Comparison of ENCODE assay signal across 18 cellular contexts in the genomic region with DNA sequence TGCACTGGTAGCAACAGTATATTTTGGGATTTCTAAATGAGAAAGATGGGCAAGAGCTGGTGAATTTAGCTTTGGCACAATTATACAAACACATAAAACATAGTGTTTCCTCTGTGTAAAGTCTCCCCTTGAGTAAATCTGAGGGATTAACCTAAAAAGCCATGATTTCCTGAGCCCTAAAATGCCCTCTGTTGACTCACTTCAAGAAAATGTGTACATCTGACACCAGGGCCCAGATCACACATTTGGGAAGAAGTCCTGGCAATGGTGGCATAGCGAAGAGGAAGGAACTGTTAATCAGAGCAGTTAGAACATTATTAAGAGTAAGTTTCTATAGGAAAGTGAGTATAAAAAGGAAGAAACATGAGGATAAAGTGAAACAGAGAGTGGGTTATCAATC.
DNase-seq lines count a peak whose midpoint lies in the region; ATAC-seq, FAIRE-seq and TF ChIP-seq lines count a peak whose summit lies in the region.
"Had no signal": no experiment of that assay in that cellular context is flagged by ENCODE, and none has a peak within 500 bp of the region (broad histone marks: within the 10 kb centered on the region; RNA-seq: fewer than 3 reads in every experiment).

No MANE protein-coding gene starts in this region.

- SMC1A ChIA-PET in GM12878 (lab: Charles Lee; ENCODE audit: uncharacterized antibody, unreplicated experiment) = no interaction called here

- H3K27ac ChIP-seq in GM12878 (ENCODE audit: control insufficient read depth, insufficient read depth) = no peak overlapping the region
- H3K27ac ChIP-seq in upper lobe of right lung = no peak overlapping the region
- no peak overlapping the region for H3K27ac ChIP-seq in heart left ventricle
- H3K27ac ChIP-seq: PC-9 had no signal

- H3K79me2 ChIP-seq in GM12878 (ENCODE audit: control insufficient read depth, insufficient read depth, low read length) = no peaks in the 10 kb centered on the region

- H3K36me3 ChIP-seq in GM12878 (ENCODE audit: control insufficient read depth in 2 of 2, insufficient read depth in 2 of 2, low read length in 1 of 2) = no peaks in the 10 kb centered on the region
- H3K36me3 ChIP-seq in upper lobe of right lung = no peaks in the 10 kb centered on the region
- no peaks in the 10 kb centered on the region for H3K36me3 ChIP-seq in heart left ventricle

- no peak for FAIRE-seq in GM12878 (lab: Jason Lieb, UNC)
- FAIRE-seq: D721Med had no signal

- TF ChIP-seq CTCF in GM12878 (IDR thresholded peaks at IDR 0.05 in 2 of 3, conservative IDR thresholded peaks at IDR 0.05 in 1 of 3; ENCODE audit: control insufficient read depth in 2 of 3, extremely low read depth in 1 of 3, insufficient read depth in 1 of 3, low read depth in 3 of 3, low read length in 3 of 3) (no peak), upper lobe of right lung (IDR thresholded peaks at IDR 0.05) (no peak), heart left ventricle (IDR thresholded peaks at IDR 0.05) (no peak)

- H3K27me3 Mint-ChIP-seq in T-helper 2 cell treated with Interferon-gamma antibody and Interleukin-4, amounts not matched to agents 5 μg/mL and 100 μg/mL, for 36 hours (ENCODE audit: low read depth) = no peaks in the 10 kb centered on the region
- H3K27me3 Mint-ChIP-seq: B cell, IgD-negative memory B cell had no signal

- no TSS peak for BruUV-seq in GM12878 (replicated peaks; lab: Mats Ljungman, UMichigan)

- no peak overlapping the region for H3K4me3 Mint-ChIP-seq in T-helper 2 cell treated with Interferon-gamma antibody and Interleukin-4, amounts not matched to agents 5 μg/mL and 100 μg/mL, for 36 hours
- H3K4me3 Mint-ChIP-seq: B cell; CD8-positive, alpha-beta T cell; IgD-negative memory B cell had no signal

- H3K9ac ChIP-seq in GM12878 (ENCODE audit: control insufficient read depth, insufficient read depth, low read length) = no peak overlapping the region

- no peak for TF ChIP-seq POLR2A in GM12878 (IDR thresholded peaks at IDR 0.05; ENCODE audit: low read depth, low read length)
- TF ChIP-seq POLR2A in heart left ventricle (IDR thresholded peaks at IDR 0.05) = no peak

- no peak for TF ChIP-seq RAD21 in GM12878 (IDR thresholded peaks at IDR 0.05; ENCODE audit: insufficient read depth, low read depth, low read length)

- H3K4me3 ChIP-seq in GM12878 = no peak overlapping the region
- H3K4me3 ChIP-seq in upper lobe of right lung = no peak overlapping the region
- no peak overlapping the region for H3K4me3 ChIP-seq in heart left ventricle
- H3K4me3 ChIP-seq: PC-9 had no signal

- peak overlapping the region; percentile 36; the same call in 1 of the 2 replicates for H2AFZ ChIP-seq in GM12878 (ENCODE audit: control insufficient read depth, low read depth, low read length)
- H2AFZ ChIP-seq: PC-9 had no signal

- intact Hi-C loops in GM12878 (cut with micrococcal nuclease; ENCODE audit: unreplicated experiment) = no loop called here
- intact Hi-C loops in upper lobe of right lung (cut with DNase I) = no loop called here
- intact Hi-C loops in heart left ventricle (cut with DNase I) = no loop called here

- POLR2A ChIA-PET in GM12878 (lab: Charles Lee) = interaction anchor here (1.2 kb wide), 1 partner anchor 15 kb away, joined by 4 read pairs; no protein-coding TSS in a partner anchor

- H3K4me2 ChIP-seq in GM12878 (ENCODE audit: control insufficient read depth, insufficient read depth) = no peak overlapping the region
- H3K4me2 ChIP-seq: PC-9 had no signal

- H3K9me3 Mint-ChIP-seq in T-helper 2 cell treated with Interferon-gamma antibody and Interleukin-4, amounts not matched to agents 5 μg/mL and 100 μg/mL, for 36 hours = peaks cover 11% of the 10 kb centered on the region

- H3K9me3 ChIP-seq in GM12878 (replicated peaks; ENCODE audit: control insufficient read depth, insufficient read depth, low read length) (no peaks in the 10 kb centered on the region; the same call in 2 of the 3 replicates), upper lobe of right lung (no peaks in the 10 kb centered on the region), heart left ventricle (no peaks in the 10 kb centered on the region)

- no peaks in the 10 kb centered on the region for H3K4me1 Mint-ChIP-seq in T-helper 2 cell treated with Interferon-gamma antibody and Interleukin-4, amounts not matched to agents 5 μg/mL and 100 μg/mL, for 36 hours (ENCODE audit: low read depth)
- H3K4me1 Mint-ChIP-seq: B cell, IgD-negative memory B cell had no signal

- ATAC-seq in GM18498 (IDR thresholded peaks at IDR 0.05; ENCODE audit: unreplicated experiment) (peak; percentile 7), GM21717 (IDR thresholded peaks at IDR 0.05; ENCODE audit: unreplicated experiment) (peak; percentile 18), GM12878 (no peak), upper lobe of right lung (no peak), HG03439 (IDR thresholded peaks at IDR 0.05; ENCODE audit: unreplicated experiment) (no peak), heart left ventricle (no peak)
- ATAC-seq: CD8-positive, alpha-beta T cell had no signal

- WGBS in GM12878 (ENCODE audit: insufficient coverage, insufficient replicate concordance, low lambda C conversion rate, missing lambda C conversion rate) = 53% methylated on average over 1 of the region's 1 CpG
- WGBS in heart left ventricle, 4 donors = 87 to 95% (median 92%) methylated on average over 1 of the region's 1 CpG

- H3K4me1 ChIP-seq in GM12878 (ENCODE audit: control insufficient read depth, insufficient read depth, low read length) = peaks cover 3% of the 10 kb centered on the region; the same call in 1 of the 2 replicates
- H3K4me1 ChIP-seq in upper lobe of right lung = no peaks in the 10 kb centered on the region
- no peaks in the 10 kb centered on the region for H3K4me1 ChIP-seq in heart left ventricle

- no peaks in the 10 kb centered on the region for H3K27me3 ChIP-seq in GM12878 (replicated peaks in 1 of 2; ENCODE audit: control insufficient read depth in 2 of 2, insufficient read depth in 2 of 2, low read length in 1 of 2)
- H3K27me3 ChIP-seq in upper lobe of right lung = no peaks in the 10 kb centered on the region
- H3K27me3 ChIP-seq in heart left ventricle = no peaks in the 10 kb centered on the region

- in situ Hi-C loops in GM12878 (cut with MboI) = no loop called here

- TF ChIP-seq EP300 in GM12878 (IDR thresholded peaks at IDR 0.05; ENCODE audit: borderline replicate concordance in 1 of 2, control insufficient read depth in 1 of 2, low read depth in 2 of 2, low read length in 2 of 2) = no peak

- CTCF ChIA-PET in GM12878 (lab: Yijun Ruan, JAX) = no interaction called here

- H4K20me1 ChIP-seq in GM12878 (ENCODE audit: control insufficient read depth, insufficient read depth) = no peaks in the 10 kb centered on the region

- DNase-seq in HT1080 (ENCODE audit: low read depth) (peak; percentile 50), GM12878 (ENCODE audit: low read depth, low spot score) (no peak), upper lobe of right lung (no peak), heart left ventricle (no peak)
- DNase-seq in T-helper 2 cell treated with Interferon-gamma antibody and Interleukin-4, amounts not matched to agents 5 μg/mL and 100 μg/mL, for 36 hours (ENCODE audit: low spot score) = no peak
- DNase-seq: CD8-positive, alpha-beta T cell; DMS79 treated with DMSO at 0.1 percent for 48 hours; GOT3; MV-4-11; PC-9; SHP77; T-helper 2 cell had no signal

- H3K36me3 Mint-ChIP-seq in T-helper 2 cell treated with Interferon-gamma antibody and Interleukin-4, amounts not matched to agents 5 μg/mL and 100 μg/mL, for 36 hours (ENCODE audit: low read depth) = no peaks in the 10 kb centered on the region
- H3K36me3 Mint-ChIP-seq: CD8-positive, alpha-beta T cell; IgD-negative memory B cell had no signal

- RAD21 ChIA-PET in GM12878 (lab: Charles Lee; ENCODE audit: unreplicated experiment) = interaction anchor here (0.9 kb wide), 1 partner anchor 25 kb away, joined by 3 read pairs; no protein-coding TSS in a partner anchor

- H3K27ac Mint-ChIP-seq in T-helper 2 cell treated with Interferon-gamma antibody and Interleukin-4, amounts not matched to agents 5 μg/mL and 100 μg/mL, for 36 hours = no peak overlapping the region
- H3K27ac Mint-ChIP-seq: B cell; CD8-positive, alpha-beta T cell; IgD-negative memory B cell had no signal

TF ChIP-seq in GM12878, 131 proteins besides CTCF, POLR2A, EP300 and RAD21:
- TF ChIP-seq MTA3 (IDR thresholded peaks at IDR 0.05; ENCODE audit: borderline replicate concordance, low read length) (0 out of 2 replicates have a peak, but pooled peaks have one; percentile 31), BMI1 (IDR thresholded peaks at IDR 0.05; ENCODE audit: borderline replicate concordance) (no peak)
- TF ChIP-seq, protein P1, sequence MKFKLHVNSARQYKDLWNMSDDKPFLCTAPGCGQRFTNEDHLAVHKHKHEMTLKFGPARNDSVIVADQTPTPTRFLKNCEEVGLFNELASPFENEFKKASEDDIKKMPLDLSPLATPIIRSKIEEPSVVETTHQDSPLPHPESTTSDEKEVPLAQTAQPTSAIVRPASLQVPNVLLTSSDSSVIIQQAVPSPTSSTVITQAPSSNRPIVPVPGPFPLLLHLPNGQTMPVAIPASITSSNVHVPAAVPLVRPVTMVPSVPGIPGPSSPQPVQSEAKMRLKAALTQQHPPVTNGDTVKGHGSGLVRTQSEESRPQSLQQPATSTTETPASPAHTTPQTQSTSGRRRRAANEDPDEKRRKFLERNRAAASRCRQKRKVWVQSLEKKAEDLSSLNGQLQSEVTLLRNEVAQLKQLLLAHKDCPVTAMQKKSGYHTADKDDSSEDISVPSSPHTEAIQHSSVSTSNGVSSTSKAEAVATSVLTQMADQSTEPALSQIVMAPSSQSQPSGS (IDR thresholded peaks at IDR 0.05; ENCODE audit: low read length) = 0 out of 2 replicates have a peak, but pooled peaks have one; percentile 31

Comparison
In these comparisons a context has a peak if more than half of its experiments do, and no peak if none do; other contexts are left out.
1. ATAC-seq: peak in GM18498 (single experiment) and GM21717 (single experiment); none in GM12878 (single experiment), upper lobe of right lung (single experiment), HG03439 (single experiment) and heart left ventricle (0 of 4).